In the genomic region with DNA sequence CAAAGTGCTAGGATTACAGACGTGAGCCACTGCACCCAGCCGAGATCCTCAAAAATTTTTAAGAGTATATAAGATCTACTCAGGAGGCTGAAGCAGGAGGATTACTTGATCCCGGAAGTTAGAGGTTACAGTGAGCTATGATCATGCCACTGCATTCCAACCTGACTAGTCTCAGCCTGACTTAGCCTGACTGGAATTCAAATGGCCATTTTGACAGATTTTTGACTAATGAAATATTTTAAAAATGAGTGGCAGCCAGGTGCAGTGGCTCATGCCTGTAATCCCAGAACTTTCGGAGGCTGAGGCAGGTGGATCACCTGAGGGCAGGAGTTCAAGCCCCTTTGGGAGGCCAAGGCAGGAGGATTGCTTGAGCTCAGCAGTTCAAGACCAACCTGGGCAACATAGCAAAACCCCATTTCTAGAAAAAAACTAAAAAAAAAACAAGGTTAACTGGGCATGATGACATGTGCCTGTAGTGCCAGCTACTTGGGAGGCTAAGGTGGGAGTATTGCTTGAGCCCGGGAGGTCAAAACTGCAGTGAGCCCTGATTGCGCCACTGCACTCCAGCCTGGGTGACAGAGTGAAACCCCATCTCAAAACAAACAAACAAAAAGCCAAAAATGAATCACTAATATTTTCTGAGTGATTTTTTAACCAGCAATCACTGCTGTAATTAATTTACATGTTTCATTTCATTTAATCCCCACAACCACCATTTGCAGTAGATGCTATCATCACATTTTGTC, we compare ENCODE assay signal across 14 cellular contexts. TPM values are rescaled to one million over a fixed set of nuclear protein-coding genes. Genes with fewer than 3 reads are reported as not detected.
DNase-seq lines count a peak whose midpoint lies in the region; ATAC-seq, FAIRE-seq and TF ChIP-seq lines count a peak whose summit lies in the region.
"Had no signal": no experiment of that assay in that cellular context is flagged by ENCODE, and none has a peak within 500 bp of the region (broad histone marks: within the 10 kb centered on the region; RNA-seq: fewer than 3 reads in every experiment).

No MANE protein-coding gene starts in this region.

- no peak for ATAC-seq in SK-N-SH treated with all-trans-retinoic acid at 6 μM for 48 hours
- ATAC-seq in mucosa of descending colon: no peak
- no peak for ATAC-seq in GM21367 (IDR thresholded peaks at IDR 0.05; ENCODE audit: unreplicated experiment)

- H3K27me3 Mint-ChIP-seq in activated CD4-positive, alpha-beta T cell treated with anti-CD3 and anti-CD28 coated beads, Interleukin-2, amount 10 ng/mL, durations not matched to agents 24 days and 14 days: no peaks in the 10 kb centered on the region
- H3K27me3 Mint-ChIP-seq: IgD-negative memory B cell had no signal

- no peaks in the 10 kb centered on the region for H3K9me3 ChIP-seq in SK-N-SH
- H3K9me3 ChIP-seq in mucosa of descending colon: no peaks in the 10 kb centered on the region
- H3K9me3 ChIP-seq: adrenal gland had no signal

- peaks cover 24 to 41% of the 10 kb centered on the region in 2 experiments; a peak in 3 of 4 replicates for H3K4me1 ChIP-seq in SK-N-SH (ENCODE audit: control insufficient read depth in 1 of 2, insufficient read depth in 2 of 2, low read depth in 1 of 2, low read length in 1 of 2)
- H3K4me1 ChIP-seq in mucosa of descending colon (ENCODE audit: low read depth): no peaks in the 10 kb centered on the region

- no peak overlapping the region for H3K4me3 Mint-ChIP-seq in activated CD4-positive, alpha-beta T cell treated with anti-CD3 and anti-CD28 coated beads, Interleukin-2, amount 10 ng/mL, durations not matched to agents 24 days and 14 days

- H3F3A ChIP-seq in SK-N-SH (replicated peaks; ENCODE audit: insufficient read depth): peaks cover 77% of the 10 kb centered on the region

- no peak overlapping the region for H3K27ac Mint-ChIP-seq in activated CD4-positive, alpha-beta T cell treated with anti-CD3 and anti-CD28 coated beads, Interleukin-2, amount 10 ng/mL, durations not matched to agents 24 days and 14 days

- TF ChIP-seq RAD21 in SK-N-SH (IDR thresholded peaks at IDR 0.05; ENCODE audit: low read length): no peak

- no peak overlapping the region for H2AFZ ChIP-seq in SK-N-SH (ENCODE audit: low read depth)

- WGBS in SK-N-SH (ENCODE audit: low lambda C conversion rate): 73% methylated on average over 6 of the region's 6 CpGs

- H3K4me2 ChIP-seq in SK-N-SH: peak overlapping the region; percentile 72

- FAIRE-seq in urothelium cell line (lab: Jason Lieb, UNC): no peak
- FAIRE-seq: kidney had no signal

- H3K4me3 ChIP-seq in SK-N-SH (ENCODE audit: low read depth in 2 of 2, low read length in 1 of 2) (no peak overlapping the region), brain microvascular endothelial cell (ENCODE audit: low read depth, low read length) (no peak overlapping the region), kidney epithelial cell (ENCODE audit: low read depth, low read length) (no peak overlapping the region), mucosa of descending colon (no peak overlapping the region)
- H3K4me3 ChIP-seq: adrenal gland had no signal

- POLR2A ChIA-PET in SK-N-SH (lab: Yijun Ruan, JAX): interaction anchor here (1.7 kb wide), 1 partner anchor 83 kb away, joined by 13 read pairs; no protein-coding TSS in a partner anchor

- peak in 1 of 2 experiments; percentile 67; a peak in 1 of 4 replicates for TF ChIP-seq EP300 in SK-N-SH (IDR thresholded peaks at IDR 0.05; ENCODE audit: borderline replicate concordance in 1 of 2, low read depth in 1 of 2, low read length in 1 of 2)

- no peak for TF ChIP-seq CTCF in SK-N-SH (IDR thresholded peaks at IDR 0.05)
- TF ChIP-seq CTCF in brain microvascular endothelial cell (IDR thresholded peaks at IDR 0.05; ENCODE audit: low read depth, low read length, missing control alignments): no peak
- no peak for TF ChIP-seq CTCF in kidney epithelial cell (IDR thresholded peaks at IDR 0.05; ENCODE audit: insufficient read depth, low read length, poor library complexity, severe bottlenecking)
- TF ChIP-seq CTCF in mucosa of descending colon (IDR thresholded peaks at IDR 0.05): no peak

- H3K79me2 ChIP-seq in SK-N-SH (ENCODE audit: insufficient read depth): peaks cover 5% of the 10 kb centered on the region

- peak overlapping the region; percentile 82 for H3K9ac ChIP-seq in SK-N-SH

- CTCF ChIA-PET in SK-N-SH (lab: Yijun Ruan, JAX): interaction anchor here (0.6 to 17.0 kb wide), 30 partner anchors 10 to 529 kb away, joined by 3 to 375 read pairs (median 6); a partner anchor contains a TSS

- intact Hi-C loops in mucosa of descending colon (cut with DNase I, micrococcal nuclease): loop anchor here (5.0 kb wide), 2 partner anchors 80 to 85 kb away; no protein-coding TSS in a partner anchor
- intact Hi-C loops in activated CD4-positive, alpha-beta T cell treated with anti-CD3 and anti-CD28 coated beads, Interleukin-2, amount 10 ng/mL, durations not matched to agents 24 days and 14 days (cut with micrococcal nuclease): loop anchor here (10.0 kb wide), 1 partner anchor 297 kb away; a partner anchor contains a TSS

- no peaks in the 10 kb centered on the region for H3K9me2 ChIP-seq in SK-N-SH

- H3K36me3 Mint-ChIP-seq in activated CD4-positive, alpha-beta T cell treated with anti-CD3 and anti-CD28 coated beads, Interleukin-2, amount 10 ng/mL, durations not matched to agents 24 days and 14 days (ENCODE audit: low read depth): peaks cover 33% of the 10 kb centered on the region

- H3K9me3 Mint-ChIP-seq in activated CD4-positive, alpha-beta T cell treated with anti-CD3 and anti-CD28 coated beads, Interleukin-2, amount 10 ng/mL, durations not matched to agents 24 days and 14 days: no peaks in the 10 kb centered on the region
- H3K9me3 Mint-ChIP-seq: IgD-negative memory B cell had no signal

- peaks cover 29% of the 10 kb centered on the region for H3K4me1 Mint-ChIP-seq in activated CD4-positive, alpha-beta T cell treated with anti-CD3 and anti-CD28 coated beads, Interleukin-2, amount 10 ng/mL, durations not matched to agents 24 days and 14 days

- H4K20me1 ChIP-seq in SK-N-SH (ENCODE audit: insufficient read depth): no peaks in the 10 kb centered on the region

- DNase-seq in SK-N-SH (no peak), brain microvascular endothelial cell (peak; percentile 78), kidney epithelial cell (ENCODE audit: low read depth) (peak; percentile 57), urothelium cell line (ENCODE audit: low spot score) (peak; percentile 57), mucosa of descending colon (no peak)
- no peak for DNase-seq in activated CD4-positive, alpha-beta T cell treated with anti-CD3 and anti-CD28 coated beads, Interleukin-2, amount 10 ng/mL, durations not matched to agents 24 days and 14 days
- DNase-seq: kidney, NCI-H187, T-helper 9 cell had no signal

- in situ Hi-C loops in brain microvascular endothelial cell (cut with HindIII; ENCODE audit: low pct_ligation_motif_present, low sequenced_read_pairs): no loop called here

- H3K27ac ChIP-seq in SK-N-SH (ENCODE audit: low read depth in 2 of 2, low read length in 1 of 2) (peak overlapping the region in 1 of 2 experiments; percentile 100; a peak in 2 of 4 replicates), brain microvascular endothelial cell (peak overlapping the region; percentile 99)
- H3K27ac ChIP-seq: 22Rv1 had no signal

- H3K36me3 ChIP-seq in SK-N-SH (replicated peaks in 1 of 2; ENCODE audit: control insufficient read depth in 1 of 2, insufficient read depth in 2 of 2, low read length in 1 of 2) (peaks cover 7 to 14% of the 10 kb centered on the region in 2 experiments), brain microvascular endothelial cell (replicated peaks) (peaks cover 9% of the 10 kb centered on the region), kidney epithelial cell (ENCODE audit: control insufficient read depth, insufficient read depth, low read length) (no peaks in the 10 kb centered on the region), mucosa of descending colon (ENCODE audit: low read depth) (no peaks in the 10 kb centered on the region)

- no peaks in the 10 kb centered on the region for H3K27me3 ChIP-seq in SK-N-SH (ENCODE audit: insufficient read depth)
- H3K27me3 ChIP-seq in brain microvascular endothelial cell (replicated peaks): no peaks in the 10 kb centered on the region
- H3K27me3 ChIP-seq in kidney epithelial cell (ENCODE audit: control insufficient read depth, insufficient read depth, low read length): no peaks in the 10 kb centered on the region
- H3K27me3 ChIP-seq: adrenal gland had no signal

TF ChIP-seq in SK-N-SH, 30 proteins besides CTCF, POLR2A, EP300 and RAD21 (continues in another document):
- no peak for TF ChIP-seq EZH2phosphoT487 (IDR thresholded peaks at IDR 0.05; ENCODE audit: borderline replicate concordance, low read depth)

TF ChIP-seq in SK-N-SH treated with all-trans-retinoic acid at 6 μM for 48 hours, 23 proteins besides CTCF, POLR2A, EP300 and RAD21 (continues in another document):
- TF ChIP-seq ZNF70 (CRISPR knock-in tag; IDR thresholded peaks at IDR 0.05) (no peak), BACH2 (CRISPR knock-in tag; IDR thresholded peaks at IDR 0.05; ENCODE audit: borderline replicate concordance) (no peak)

RNA-seq across cellular contexts. Expression of a gene that starts 16.6 kb away (rescaled TPM):
- polyA plus RNA-seq in SK-N-SH (2012; rRNA removed): 344 and 497 TPM in 2 replicates
- 405 and 434 TPM in 2 replicates for polyA plus RNA-seq in SK-N-SH (2012; cell fraction: cytosol; rRNA removed)
- 101 and 168 TPM in 2 replicates for polyA plus RNA-seq in SK-N-SH (2012; cell fraction: nucleus; rRNA removed)
- total RNA-seq in kidney epithelial cell: 91.6 and 118 TPM in 2 replicates
- total RNA-seq in mucosa of descending colon: 10 to 100 TPM; 52.5 to 54.8 (median 53.6) TPM
- total RNA-seq in activated CD4-positive, alpha-beta T cell treated with anti-CD3 and anti-CD28 coated beads, Interleukin-2, amount 10 ng/mL, durations not matched to agents 24 days and 14 days: 75.6 and 78.4 TPM in 2 replicates

RNA-seq across cellular contexts. Expression of a gene that starts 29.9 kb away (rescaled TPM):
- 21.7 and 25.1 TPM in 2 replicates for polyA plus RNA-seq in SK-N-SH (2012; rRNA removed)
- 28.6 and 28.8 TPM in 2 replicates for polyA plus RNA-seq in SK-N-SH (2012; cell fraction: cytosol; rRNA removed)
- polyA plus RNA-seq in SK-N-SH (2012; cell fraction: nucleus; rRNA removed): 17.3 and 24.7 TPM in 2 replicates
- total RNA-seq in kidney epithelial cell (134 and 154 TPM in 2 replicates), mucosa of descending colon (100 to 1,000 TPM; 121 to 132 (median 127) TPM)
- total RNA-seq in activated CD4-positive, alpha-beta T cell treated with anti-CD3 and anti-CD28 coated beads, Interleukin-2, amount 10 ng/mL, durations not matched to agents 24 days and 14 days: 362 and 367 TPM in 2 replicates

RNA-seq across cellular contexts. Expression of a gene that starts 55.1 kb away (rescaled TPM):
- 987 and 1,115 TPM in 2 replicates for polyA plus RNA-seq in SK-N-SH (2012; rRNA removed)
- polyA plus RNA-seq in SK-N-SH (2012; cell fraction: cytosol; rRNA removed): 736 and 811 TPM in 2 replicates
- polyA plus RNA-seq in SK-N-SH (2012; cell fraction: nucleus; rRNA removed): 900 and 1,030 TPM in 2 replicates
- total RNA-seq in kidney epithelial cell (139 and 140 TPM in 2 replicates), mucosa of descending colon (100 to 1,000 TPM in 2 of 3 donors, 10 to 100 TPM in 1; 78.0 to 410 (median 227) TPM)
- total RNA-seq in activated CD4-positive, alpha-beta T cell treated with anti-CD3 and anti-CD28 coated beads, Interleukin-2, amount 10 ng/mL, durations not matched to agents 24 days and 14 days: not detected in 2 replicates

Comparison
In these comparisons a context has a peak if more than half of its experiments do, and no peak if none do; other contexts are left out.
1. DNase-seq: peak in brain microvascular endothelial cell (single experiment), kidney epithelial cell (single experiment) and urothelium cell line (single experiment); none in SK-N-SH (single experiment), mucosa of descending colon (0 of 3) and activated CD4-positive, alpha-beta T cell treated with anti-CD3 and anti-CD28 coated beads, Interleukin-2, amount 10 ng/mL, durations not matched to agents 24 days and 14 days (single experiment).
2. RNA of a gene that starts 55.1 kb away (total RNA-seq): 78.0 to 410 TPM in mucosa of descending colon and 139 to 140 TPM in kidney epithelial cell; not detected in activated CD4-positive, alpha-beta T cell treated with anti-CD3 and anti-CD28 coated beads, Interleukin-2, amount 10 ng/mL, durations not matched to agents 24 days and 14 days; every median in the first group is over 10 times any median in the second.